In the genomic region with DNA sequence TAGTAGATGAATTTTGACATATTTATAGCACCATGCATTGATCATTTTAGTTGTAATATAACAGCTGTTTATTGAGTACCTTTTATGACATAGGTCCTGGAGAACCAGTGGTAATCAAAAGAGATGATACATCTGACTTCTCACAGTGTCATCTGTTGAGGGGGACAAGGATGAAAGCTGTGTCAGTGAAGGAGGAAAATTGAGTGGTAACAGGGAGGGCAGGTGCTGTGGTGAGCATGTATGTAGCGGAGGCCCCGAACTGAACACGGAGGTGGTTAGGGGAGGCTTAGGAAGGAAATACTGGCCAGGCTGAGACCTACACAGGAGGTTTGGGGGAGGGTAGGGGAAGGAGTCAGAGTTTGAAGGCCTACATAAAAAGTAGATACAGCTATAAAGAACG, we compare ENCODE assay signal across 2 cellular contexts.
TF ChIP-seq lines count a peak whose summit lies in the region.

No MANE protein-coding gene starts in this region.

TF ChIP-seq in IMR-90, 13 proteins besides CTCF, POLR2A, EP300 and RAD21:
- no peak for TF ChIP-seq SMC3 (IDR thresholded peaks at IDR 0.05; ENCODE audit: low read depth, low read length)
- no peak for TF ChIP-seq CHD1 (IDR thresholded peaks at IDR 0.05; ENCODE audit: low read depth, low read length)
- no peak for TF ChIP-seq RCOR1 (IDR thresholded peaks at IDR 0.05; ENCODE audit: insufficient replicate concordance, low read length)
- no peak for TF ChIP-seq RFX5 (IDR thresholded peaks at IDR 0.05; ENCODE audit: low read depth, low read length)
- no peak for TF ChIP-seq NFE2L2 (IDR thresholded peaks at IDR 0.05; ENCODE audit: low read depth, low read length)
- TF ChIP-seq, protein P1, sequence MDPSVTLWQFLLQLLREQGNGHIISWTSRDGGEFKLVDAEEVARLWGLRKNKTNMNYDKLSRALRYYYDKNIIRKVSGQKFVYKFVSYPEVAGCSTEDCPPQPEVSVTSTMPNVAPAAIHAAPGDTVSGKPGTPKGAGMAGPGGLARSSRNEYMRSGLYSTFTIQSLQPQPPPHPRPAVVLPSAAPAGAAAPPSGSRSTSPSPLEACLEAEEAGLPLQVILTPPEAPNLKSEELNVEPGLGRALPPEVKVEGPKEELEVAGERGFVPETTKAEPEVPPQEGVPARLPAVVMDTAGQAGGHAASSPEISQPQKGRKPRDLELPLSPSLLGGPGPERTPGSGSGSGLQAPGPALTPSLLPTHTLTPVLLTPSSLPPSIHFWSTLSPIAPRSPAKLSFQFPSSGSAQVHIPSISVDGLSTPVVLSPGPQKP (IDR thresholded peaks at IDR 0.05; ENCODE audit: borderline replicate concordance, low read depth, low read length): no peak
- TF ChIP-seq BHLHE40 (IDR thresholded peaks at IDR 0.05; ENCODE audit: low read depth, low read length): no peak

TF ChIP-seq in H1, 55 proteins besides CTCF, POLR2A, EP300 and RAD21:
- TF ChIP-seq TBP (IDR thresholded peaks at IDR 0.05; ENCODE audit: low read depth, low read length) (no peak), GTF2F1 (IDR thresholded peaks at IDR 0.05; ENCODE audit: borderline replicate concordance, low read depth, low read length) (no peak), CBX8 (IDR thresholded peaks at IDR 0.05; ENCODE audit: borderline replicate concordance, low read depth, low read length) (no peak), CHD1 (IDR thresholded peaks at IDR 0.05; ENCODE audit: low read depth, low read length) (no peak), CREB1 (IDR thresholded peaks at IDR 0.05) (no peak), CTBP2 (IDR thresholded peaks at IDR 0.05; ENCODE audit: borderline replicate concordance, insufficient read depth, insufficient read length, low read length) (no peak), SP4 (IDR thresholded peaks at IDR 0.05; ENCODE audit: low read length) (no peak), RBBP5 (IDR thresholded peaks at IDR 0.05; ENCODE audit: borderline replicate concordance, low read depth, low read length) (no peak), CHD2 (IDR thresholded peaks at IDR 0.05; ENCODE audit: low read length) (no peak)
- TF ChIP-seq, protein P2, sequence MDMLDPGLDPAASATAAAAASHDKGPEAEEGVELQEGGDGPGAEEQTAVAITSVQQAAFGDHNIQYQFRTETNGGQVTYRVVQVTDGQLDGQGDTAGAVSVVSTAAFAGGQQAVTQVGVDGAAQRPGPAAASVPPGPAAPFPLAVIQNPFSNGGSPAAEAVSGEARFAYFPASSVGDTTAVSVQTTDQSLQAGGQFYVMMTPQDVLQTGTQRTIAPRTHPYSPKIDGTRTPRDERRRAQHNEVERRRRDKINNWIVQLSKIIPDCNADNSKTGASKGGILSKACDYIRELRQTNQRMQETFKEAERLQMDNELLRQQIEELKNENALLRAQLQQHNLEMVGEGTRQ (IDR thresholded peaks at IDR 0.05; ENCODE audit: low read length): no peak
- TF ChIP-seq, protein P3, sequence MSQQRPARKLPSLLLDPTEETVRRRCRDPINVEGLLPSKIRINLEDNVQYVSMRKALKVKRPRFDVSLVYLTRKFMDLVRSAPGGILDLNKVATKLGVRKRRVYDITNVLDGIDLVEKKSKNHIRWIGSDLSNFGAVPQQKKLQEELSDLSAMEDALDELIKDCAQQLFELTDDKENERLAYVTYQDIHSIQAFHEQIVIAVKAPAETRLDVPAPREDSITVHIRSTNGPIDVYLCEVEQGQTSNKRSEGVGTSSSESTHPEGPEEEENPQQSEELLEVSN (IDR thresholded peaks at IDR 0.05): no peak
